10 cellular contexts compared by ENCODE assay signal in genomic region chr14:89773644-89774316, GRCh38.
DNase-seq lines count a peak whose midpoint lies in the region; ATAC-seq, FAIRE-seq and TF ChIP-seq lines count a peak whose summit lies in the region.
"Had no signal": no experiment of that assay in that cellular context is flagged by ENCODE, and none has a peak within 500 bp of the region (broad histone marks: within the 10 kb centered on the region; RNA-seq: fewer than 3 reads in every experiment).

No MANE protein-coding gene starts in this region.

- intact Hi-C loops in activated B cell treated with CpG ODN at 0.5 μM for 24 hours (cut with micrococcal nuclease) (loop anchor here (1.0 to 5.0 kb wide), 2 partner anchors 129 to 389 kb away; no protein-coding TSS in a partner anchor), psoas muscle (cut with DNase I) (no loop called here), lower leg skin (cut with DNase I; ENCODE audit: low total_unique reads) (loop anchor here (5.0 kb wide), 1 partner anchor 129 kb away; no protein-coding TSS in a partner anchor)

- POLR2A ChIA-PET in activated B cell treated with CpG ODN at 0.5 μM for 24 hours (lab: Charles Lee) = interaction anchor here (0.5 to 0.6 kb wide), 2 partner anchors 59 to 280 kb away, joined by 3 to 4 read pairs; no protein-coding TSS in a partner anchor

- CTCF ChIA-PET in activated B cell treated with CpG ODN at 0.5 μM for 24 hours (lab: Charles Lee) = interaction anchor here (0.9 to 1.1 kb wide), 2 partner anchors 53 to 390 kb away, joined by 3 read pairs; no protein-coding TSS in a partner anchor

- peak overlapping the region; percentile 45 for H3K4me3 Mint-ChIP-seq in activated B cell treated with CpG ODN at 0.5 μM for 24 hours

- peak; percentile 37 for DNase-seq in GM12891 (ENCODE audit: insufficient read length, low spot score)
- peak; percentile 87 for DNase-seq in H4 (ENCODE audit: low spot score)
- peak; percentile 58 for DNase-seq in LHCN-M2 (ENCODE audit: low read depth)
- DNase-seq in activated B cell treated with CpG ODN at 0.5 μM for 24 hours = peak; percentile 35
- peak; percentile 71 for DNase-seq in dermis blood vessel endothelial cell
- DNase-seq in psoas muscle = peak; percentile 58 to 69
- no peak for DNase-seq in lower leg skin (ENCODE audit: low spot score in 2 of 2)
- DNase-seq in COLO829 (ENCODE audit: low spot score) = no peak

- H3K27ac Mint-ChIP-seq in activated B cell treated with CpG ODN at 0.5 μM for 24 hours = no peak overlapping the region

- no peak overlapping the region for H3K4me3 ChIP-seq in psoas muscle
- no peak overlapping the region for H3K4me3 ChIP-seq in lower leg skin (ENCODE audit: low read depth, poor library complexity, severe bottlenecking)
- H3K4me3 ChIP-seq: thyroid gland had no signal

- no peaks in the 10 kb centered on the region for H3K9me3 Mint-ChIP-seq in activated B cell treated with CpG ODN at 0.5 μM for 24 hours

- H3K27ac ChIP-seq in psoas muscle = no peak overlapping the region
- H3K27ac ChIP-seq: thyroid gland, VCaP had no signal

- no peaks in the 10 kb centered on the region for H3K36me3 ChIP-seq in psoas muscle (ENCODE audit: insufficient read depth in 1 of 2, low read depth in 1 of 2)
- H3K36me3 ChIP-seq: thyroid gland had no signal

- H3K9me3 ChIP-seq in psoas muscle = no peaks in the 10 kb centered on the region
- H3K9me3 ChIP-seq: thyroid gland had no signal

- H3K4me1 Mint-ChIP-seq in activated B cell treated with CpG ODN at 0.5 μM for 24 hours = peaks cover 26% of the 10 kb centered on the region

- no peaks in the 10 kb centered on the region for H3K27me3 ChIP-seq in psoas muscle (ENCODE audit: insufficient read depth in 3 of 3, low read length in 2 of 3)
- H3K27me3 ChIP-seq: thyroid gland had no signal

- peak; percentile 96 for FAIRE-seq in GM12891 (lab: Jason Lieb, UNC)

- no peaks in the 10 kb centered on the region for H3K36me3 Mint-ChIP-seq in activated B cell treated with CpG ODN at 0.5 μM for 24 hours (ENCODE audit: low read depth)

- H3K4me1 ChIP-seq in psoas muscle = peaks cover 10% of the 10 kb centered on the region
- H3K4me1 ChIP-seq: thyroid gland had no signal

- TF ChIP-seq CTCF in activated B cell treated with CpG ODN at 0.5 μM for 24 hours (IDR thresholded peaks at IDR 0.05) (no peak), psoas muscle (IDR thresholded peaks at IDR 0.05) (no peak), lower leg skin (IDR thresholded peaks at IDR 0.05) (no peak)

- peak; percentile 93 for ATAC-seq in activated B cell treated with CpG ODN at 0.5 μM for 24 hours (ENCODE audit: low read depth)
- ATAC-seq in psoas muscle = peak; percentile 84 to 92 (median 86)

- H3K27me3 Mint-ChIP-seq in activated B cell treated with CpG ODN at 0.5 μM for 24 hours = peaks cover 1% of the 10 kb centered on the region

- 38 to 46% (median 43%) methylated on average over 12 of the region's 12 CpGs for WGBS in psoas muscle, 3 donors
- WGBS in lower leg skin, 2 donors = 61 to 67% methylated on average over 12 of the region's 12 CpGs

- TF ChIP-seq POLR2A in GM12891 (IDR thresholded peaks at IDR 0.05; ENCODE audit: low read depth, low read length) (no peak), lower leg skin (IDR thresholded peaks at IDR 0.05) (no peak)

TF ChIP-seq in GM12891, 5 proteins besides CTCF, POLR2A, EP300 and RAD21:
- TF ChIP-seq PAX5 (IDR thresholded peaks at IDR 0.05; ENCODE audit: insufficient read depth, low read length, severe bottlenecking) = no peak
- peak; percentile 91 for TF ChIP-seq POU2F2 (IDR thresholded peaks at IDR 0.05; ENCODE audit: low read depth, low read length)
- no peak for TF ChIP-seq POLR2AphosphoS5 (IDR thresholded peaks at IDR 0.05; ENCODE audit: low read depth, low read length)
- TF ChIP-seq SPI1 (IDR thresholded peaks at IDR 0.05; ENCODE audit: low read depth, low read length) = peak; percentile 65
- no peak for TF ChIP-seq TAF1 (IDR thresholded peaks at IDR 0.05; ENCODE audit: low read depth, low read length)

Comparison
In these comparisons a context has a peak if more than half of its experiments do, and no peak if none do; other contexts are left out.
1. DNase-seq: peak in GM12891 (single experiment), H4 (single experiment), LHCN-M2 (single experiment), activated B cell treated with CpG ODN at 0.5 μM for 24 hours (single experiment), dermis blood vessel endothelial cell (single experiment) and psoas muscle (2 of 2); none in lower leg skin (0 of 2) and COLO829 (single experiment).
2. intact Hi-C loops: an anchor here in activated B cell treated with CpG ODN at 0.5 μM for 24 hours (1.0 to 5.0 kb wide) and lower leg skin (5.0 kb wide); none called in psoas muscle.